ENCODE assay signal across 7 cellular contexts in genomic region chr19:6737284-6737872, GRCh38. TPM values are rescaled to one million over a fixed set of nuclear protein-coding genes. Genes with fewer than 3 reads are reported as not detected.
A peak's percentile ranks its signal among the peaks of the same experiment; 100 is the strongest.
DNase-seq lines count a peak whose midpoint lies in the region; ATAC-seq and TF ChIP-seq lines count a peak whose summit lies in the region.

GPR108 (minus strand) TSS chr19:6737580; CDS start chr19:6737576, 4 bp downstream.

- peaks cover 36 to 45% of the 10 kb centered on the region in 2 donors for H3K4me1 ChIP-seq in gastrocnemius medialis

- peak within 1 kb of the TSS; percentile 98 for H3K27ac ChIP-seq in brain microvascular endothelial cell
- peak within 1 kb of the TSS; percentile 96 to 100 (median 98) for H3K27ac ChIP-seq in gastrocnemius medialis

- intact Hi-C loops in gastrocnemius medialis (cut with DNase I; ENCODE audit: low total_unique reads): loop anchor here (1.0 to 10.0 kb wide), 6 partner anchors 205 to 887 kb away; partner anchors contain the start of genes NDUFA11, PET100, SLC25A23 and TNFSF9

- peak within 1 kb of the TSS; percentile 85 for H3K4me3 ChIP-seq in brain microvascular endothelial cell (ENCODE audit: low read depth, low read length)
- peak within 1 kb of the TSS; percentile 83 to 98 (median 94) for H3K4me3 ChIP-seq in gastrocnemius medialis

- H3K27me3 ChIP-seq in brain microvascular endothelial cell (replicated peaks) (no peaks in the 10 kb centered on the region), gastrocnemius medialis (no peaks in the 10 kb centered on the region)

- DNase-seq in NCI-H2081 treated with DMSO at 0.1 percent for 48 hours (lab: John Stamatoyannopoulos, UW) (peak; percentile 97), UCSD-AML1 (lab: John Stamatoyannopoulos, UW; ENCODE audit: unreplicated experiment) (peak; percentile 100), brain microvascular endothelial cell (peak; percentile 100), iPS DF 4.7 (ENCODE audit: extremely low read depth, low spot score) (peak; percentile 100), gastrocnemius medialis (peak; percentile 100)

- in situ Hi-C loops in brain microvascular endothelial cell (cut with HindIII; ENCODE audit: low pct_ligation_motif_present, low sequenced_read_pairs) (no loop called here), gastrocnemius medialis (cut with MboI; ENCODE audit: low sequenced_read_pairs in 4 of 4) (loop anchor here in 2 of 4 donors (10.0 to 25.0 kb wide), 3 partner anchors 127 to 350 kb away; partner anchors contain the start of genes GTF2F1 (in 1 of the 2), PSPN (in 1 of the 2) and TUBB4A (in 1 of the 2))

- TF ChIP-seq CTCF in brain microvascular endothelial cell (IDR thresholded peaks at IDR 0.05; ENCODE audit: low read depth, low read length, missing control alignments) (no peak), gastrocnemius medialis (IDR thresholded peaks at IDR 0.05 in 4 of 5, conservative IDR thresholded peaks at IDR 0.05 in 1 of 5) (peak in 1 of 5 experiments; percentile 8)

- no peaks in the 10 kb centered on the region for H3K9me3 ChIP-seq in gastrocnemius medialis

- H3K36me3 ChIP-seq in brain microvascular endothelial cell (replicated peaks) (peaks cover 2% of the 10 kb centered on the region), gastrocnemius medialis (peaks cover 0 to 11% of the 10 kb centered on the region in 2 donors)

- TF ChIP-seq POLR2A in gastrocnemius medialis (IDR thresholded peaks at IDR 0.05): peak; percentile 46 to 61

- peak; percentile 74 for ATAC-seq in GM18517 (IDR thresholded peaks at IDR 0.05; ENCODE audit: unreplicated experiment)
- ATAC-seq in HG03039 (IDR thresholded peaks at IDR 0.05; ENCODE audit: unreplicated experiment): peak; percentile 60
- peak; percentile 82 to 88 for ATAC-seq in gastrocnemius medialis

RNA-seq across cellular contexts. Expression of gene GPR108, which starts in this region (rescaled TPM):
- 10 to 100 TPM; 22.6 to 40.3 (median 32.3) TPM for total RNA-seq in gastrocnemius medialis

Comparison
In these comparisons a context has a peak if more than half of its experiments do, and no peak if none do; other contexts are left out.
1. Peak in every context shown above with its lines: DNase-seq, ATAC-seq, H3K4me3 ChIP-seq and H3K27ac ChIP-seq.